ENCODE assay signal across 10 cellular contexts in genomic region chr7:6393667-6394056, GRCh38. TPM values are rescaled to one million over a fixed set of nuclear protein-coding genes. Genes with fewer than 3 reads are reported as not detected.
DNase-seq lines count a peak whose midpoint lies in the region; ATAC-seq, FAIRE-seq and TF ChIP-seq lines count a peak whose summit lies in the region.
"Had no signal": no experiment of that assay in that cellular context is flagged by ENCODE, and none has a peak within 500 bp of the region (broad histone marks: within the 10 kb centered on the region; RNA-seq: fewer than 3 reads in every experiment).

No MANE protein-coding gene starts in this region.

- TF ChIP-seq CTCF in VCaP (conservative IDR thresholded peaks at IDR 0.05), result no peak
- TF ChIP-seq CTCF in heart left ventricle (IDR thresholded peaks at IDR 0.05), result no peak

- H3K36me3 ChIP-seq in heart left ventricle (peaks cover 0 to 81% (median 42%) of the 10 kb centered on the region in 9 donors), skeletal muscle tissue (ENCODE audit: control insufficient read depth in 3 of 3, insufficient read depth in 3 of 3, low read length in 3 of 3) (peaks cover 15 to 34% (median 16%) of the 10 kb centered on the region in 3 donors)

- H3K27ac ChIP-seq in VCaP, result peak overlapping the region; percentile 53
- H3K27ac ChIP-seq in heart left ventricle, result peak overlapping the region; percentile 68 to 88 (median 76)
- peak overlapping the region; percentile 41 for H3K27ac ChIP-seq in skeletal muscle tissue (ENCODE audit: low read depth, low read length)

- DNase-seq in heart left ventricle (no peak), superior temporal gyrus (ENCODE audit: extremely low spot score) (no peak), T-helper 9 cell (no peak), GM19239 (ENCODE audit: insufficient read length, low spot score) (no peak)
- no peak for DNase-seq in activated CD4-positive, CD25-positive, alpha-beta regulatory T cell treated with anti-CD3 and anti-CD28 coated beads, Interleukin-2, amount 50 U/mL, for 72 hours
- DNase-seq: NK-92 treated with Interleukin-12 subunit alpha and Interleukin-12 subunit beta, amount 100 ng/mL, for 24 hours had no signal

- H3K9ac ChIP-seq in skeletal muscle tissue (ENCODE audit: low read depth in 1 of 3, low read length in 3 of 3), result no peak overlapping the region

- intact Hi-C loops in heart left ventricle (cut with DNase I), result no loop called here

- H3K27me3 ChIP-seq in heart left ventricle (no peaks in the 10 kb centered on the region), skeletal muscle tissue (ENCODE audit: control insufficient read depth in 3 of 3, insufficient read depth in 3 of 3, low read length in 3 of 3) (no peaks in the 10 kb centered on the region)

- H3K4me1 ChIP-seq in heart left ventricle, result peaks cover 12 to 91% (median 61%) of the 10 kb centered on the region in 12 donors
- H3K4me1 ChIP-seq in skeletal muscle tissue (ENCODE audit: control insufficient read depth in 3 of 3, insufficient read depth in 3 of 3, low read length in 3 of 3), result peaks cover 36 to 46% (median 40%) of the 10 kb centered on the region in 3 donors

- H3K9me3 ChIP-seq in heart left ventricle (no peaks in the 10 kb centered on the region), skeletal muscle tissue (ENCODE audit: control insufficient read depth in 3 of 3, low read length in 3 of 3) (no peaks in the 10 kb centered on the region)

- TF ChIP-seq POLR2A in heart left ventricle (IDR thresholded peaks at IDR 0.05), result no peak

- 44 to 60% (median 57%) methylated on average over 3 of the region's 3 CpGs for WGBS in heart left ventricle, 4 donors

- no peak for FAIRE-seq in GM19239 (lab: Jason Lieb, UNC)
- FAIRE-seq: endometrium had no signal

- H3K4me3 ChIP-seq in heart left ventricle, result peak overlapping the region in 2 of 12 donors; percentile 3 to 11
- H3K4me3 ChIP-seq in skeletal muscle tissue (ENCODE audit: low read length in 3 of 3), result no peak overlapping the region

- ATAC-seq in GM21423 (IDR thresholded peaks at IDR 0.05; ENCODE audit: unreplicated experiment) (peak; percentile 8), heart left ventricle (peak in 1 of 4 donors; percentile 9)

RNA-seq across cellular contexts. Expression of gene RAC1, which starts 19.3 kb away (rescaled TPM):
- total RNA-seq in heart left ventricle, result 100 to 1,000 TPM in 8 of 9 donors, 10 to 100 TPM in 1; 83.7 to 189 (median 153) TPM
- 100 to 1,000 TPM; 117 to 153 TPM for polyA plus RNA-seq in heart left ventricle
- total RNA-seq in skeletal muscle tissue, result 30.8 TPM

RNA-seq across cellular contexts. Expression of gene FAM220A, which starts 44.9 kb away (rescaled TPM):
- total RNA-seq in heart left ventricle, result 10 to 100 TPM; 17.2 to 31.2 (median 21.9) TPM
- 10 to 100 TPM; 18.2 TPM for polyA plus RNA-seq in heart left ventricle
- total RNA-seq in skeletal muscle tissue, result 16.2 TPM

RNA-seq across cellular contexts. Expression of gene DAGLB, which starts 54.1 kb away (rescaled TPM):
- 10 to 100 TPM in 3 of 9 donors, 1 to 10 TPM in 6; 5.3 to 14.7 (median 7.4) TPM for total RNA-seq in heart left ventricle
- 10 to 100 TPM in 1 of 2 donors, 1 to 10 TPM in 1; 4.1 to 17.2 TPM for polyA plus RNA-seq in heart left ventricle
- 19.3 TPM for total RNA-seq in skeletal muscle tissue
